Comparison of ENCODE assay signal across 29 cellular contexts in the genomic region with DNA sequence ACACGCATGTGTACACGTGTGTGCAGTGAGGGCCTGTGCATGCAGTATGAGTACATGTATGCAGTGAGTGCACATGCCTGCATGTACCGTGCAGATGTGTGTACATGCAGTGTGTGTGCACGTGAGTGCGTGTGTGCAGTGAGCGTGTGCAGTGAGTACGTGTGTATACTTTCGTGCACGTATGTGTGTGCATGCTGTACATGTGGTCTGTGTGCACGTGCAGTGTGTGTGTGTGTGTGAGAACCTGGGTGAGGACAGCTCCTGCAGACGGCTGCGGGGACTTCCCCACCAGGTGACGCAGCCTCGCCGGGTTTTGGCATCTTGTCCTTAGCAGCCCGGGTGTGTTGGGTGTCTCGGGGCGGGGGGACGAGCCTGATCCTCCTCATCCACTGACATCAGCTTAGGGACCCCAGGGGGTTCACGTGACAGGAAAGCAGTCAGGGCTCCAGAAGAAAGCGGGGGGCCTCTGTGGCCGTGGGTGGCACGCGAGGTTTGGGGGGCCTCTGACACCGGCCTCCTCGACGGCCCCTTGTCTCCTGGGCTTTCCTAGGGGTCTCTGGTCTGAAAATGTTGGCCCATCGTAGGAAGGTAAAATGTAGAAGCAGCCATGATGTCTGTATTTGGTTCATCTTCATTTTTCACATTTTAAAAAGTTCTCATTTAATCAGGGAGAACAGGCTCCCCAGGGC.
DNase-seq lines count a peak whose midpoint lies in the region; ATAC-seq, FAIRE-seq and TF ChIP-seq lines count a peak whose summit lies in the region.
"Had no signal": no experiment of that assay in that cellular context is flagged by ENCODE, and none has a peak within 500 bp of the region (broad histone marks: within the 10 kb centered on the region; RNA-seq: fewer than 3 reads in every experiment).

No MANE protein-coding gene starts in this region.

- DNase-seq in activated T-cell treated with anti-CD3 and anti-CD28 coated beads, Interleukin-2, amount 50 U/mL, for 24 hours = peak; percentile 22
- DNase-seq in activated T-cell treated with anti-CD3 and anti-CD28 coated beads, Interleukin-2, amount 50 U/mL, for 4 hours = no peak
- DNase-seq in K562 (ENCODE audit: extremely low read depth in 1 of 4, low spot score in 3 of 4) (no peak), nephron progenitor cell (no peak), testis (peak; percentile 13)
- DNase-seq in activated naive CD8-positive, alpha-beta T cell treated with anti-CD3 and anti-CD28 coated beads for 36 hours = no peak
- DNase-seq: activated naive CD8-positive, alpha-beta T cell treated with anti-CD3 and anti-CD28 coated beads, Interleukin-2, amount 10 ng/mL, durations not matched to agents 7 days and 5 days; AML-193; caudate nucleus; CD8-positive, alpha-beta memory T cell; DMS 273 treated with DMSO at 0.1 percent for 48 hours; foreskin keratinocyte; heart right ventricle; NCI-H1092; NCI-H187 treated with DMSO at 0.1 percent for 48 hours; NCI-H524; occipital lobe; SHP77 treated with DMSO at 0.1 percent for 48 hours; stimulated activated CD4-positive, alpha-beta T cell treated with anti-CD3 and anti-CD28 coated beads, Interleukin-12 subunit alpha, Interleukin-12 subunit beta, amount 100 ng/mL, for 4 hours; stimulated activated CD4-positive, alpha-beta T cell treated with anti-CD3 and anti-CD28 coated beads, Interleukin-4, amount 100 ng/mL, for 1 hour; T-helper 9 cell had no signal

- no peaks in the 10 kb centered on the region for H3K27me3 ChIP-seq in K562 (ENCODE audit: control insufficient read depth in 2 of 2, insufficient read depth in 2 of 2, low read length in 2 of 2)
- no peaks in the 10 kb centered on the region for H3K27me3 ChIP-seq in testis
- H3K27me3 ChIP-seq: ascending aorta, esophagus muscularis mucosa, foreskin keratinocyte, heart right ventricle, vagina had no signal

- CTCF ChIA-PET in K562 (lab: Yijun Ruan, JAX; ENCODE audit: low intra/inter-chr PET ratio) = no interaction called here

- TF ChIP-seq POLR2A in K562 (conservative IDR thresholded peaks at IDR 0.05) (no peak), testis (IDR thresholded peaks at IDR 0.05) (no peak)

- TF ChIP-seq RAD21 in K562 (CRISPR knock-in tag; conservative IDR thresholded peaks at IDR 0.05 in 1 of 2, IDR thresholded peaks at IDR 0.05 in 1 of 2) = no peak

- peaks cover 6% of the 10 kb centered on the region for H3K4me1 Mint-ChIP-seq in activated T-cell treated with anti-CD3 and anti-CD28 coated beads, Interleukin-2, amount 50 U/mL, for 24 hours (ENCODE audit: low read depth)
- H3K4me1 Mint-ChIP-seq in activated T-cell treated with anti-CD3 and anti-CD28 coated beads, Interleukin-2, amount 50 U/mL, for 4 hours (ENCODE audit: low read depth) = peaks cover 4% of the 10 kb centered on the region
- peaks cover 10% of the 10 kb centered on the region for H3K4me1 Mint-ChIP-seq in nephron progenitor cell
- peaks cover 3% of the 10 kb centered on the region for H3K4me1 Mint-ChIP-seq in activated naive CD8-positive, alpha-beta T cell treated with anti-CD3 and anti-CD28 coated beads for 36 hours

- H3K4me2 ChIP-seq in K562 (ENCODE audit: insufficient read depth, low read length) = no peak overlapping the region

- no peak overlapping the region; the same call in 2 of the 3 replicates for H3K27ac ChIP-seq in K562 (ENCODE audit: extremely low read depth, low read depth, low read length)
- no peak overlapping the region for H3K27ac ChIP-seq in testis
- H3K27ac ChIP-seq: ascending aorta, esophagus muscularis mucosa, foreskin keratinocyte, heart right ventricle, vagina had no signal

- intact Hi-C loops in K562 (cut with micrococcal nuclease) = no loop called here
- intact Hi-C loops in testis (cut with DNase I; ENCODE audit: low total_unique reads) = no loop called here

- H2AFZ ChIP-seq in K562 (ENCODE audit: low read depth, low read length) = no peak overlapping the region

- no peak for ATAC-seq in activated T-cell treated with anti-CD3 and anti-CD28 coated beads, Interleukin-2, amount 50 U/mL, for 4 hours
- ATAC-seq in K562 = no peak
- no peak for ATAC-seq in GM18519 (IDR thresholded peaks at IDR 0.05; ENCODE audit: low FRiP score, unreplicated experiment)
- ATAC-seq in HG02571 (IDR thresholded peaks at IDR 0.05; ENCODE audit: unreplicated experiment) = no peak
- ATAC-seq: foreskin keratinocyte, heart right ventricle had no signal

- no peaks in the 10 kb centered on the region for H3K9me1 ChIP-seq in K562 (ENCODE audit: control insufficient read depth, insufficient read depth, low read length)

- H3K27me3 Mint-ChIP-seq in activated T-cell treated with anti-CD3 and anti-CD28 coated beads, Interleukin-2, amount 50 U/mL, for 24 hours = no peaks in the 10 kb centered on the region
- no peaks in the 10 kb centered on the region for H3K27me3 Mint-ChIP-seq in activated T-cell treated with anti-CD3 and anti-CD28 coated beads, Interleukin-2, amount 50 U/mL, for 4 hours (ENCODE audit: low read depth)
- peaks cover 10% of the 10 kb centered on the region for H3K27me3 Mint-ChIP-seq in nephron progenitor cell (ENCODE audit: low read depth, poor library complexity)
- H3K27me3 Mint-ChIP-seq in activated naive CD8-positive, alpha-beta T cell treated with anti-CD3 and anti-CD28 coated beads for 36 hours = no peaks in the 10 kb centered on the region
- H3K27me3 Mint-ChIP-seq: activated B cell treated with CpG ODN at 0.5 μM for 24 hours; activated naive CD8-positive, alpha-beta T cell treated with anti-CD3 and anti-CD28 coated beads, Interleukin-2, amount 10 ng/mL, durations not matched to agents 7 days and 5 days; CD8-positive, alpha-beta memory T cell; dendritic cell treated with granulocyte-macrophage colony-stimulating factor and Interleukin-4, amounts not matched to agents 40 ng/mL and 50 ng/mL, for 4 days had no signal

- no peak overlapping the region for H3K27ac Mint-ChIP-seq in activated T-cell treated with anti-CD3 and anti-CD28 coated beads, Interleukin-2, amount 50 U/mL, for 24 hours
- peak overlapping the region; percentile 79 for H3K27ac Mint-ChIP-seq in nephron progenitor cell
- H3K27ac Mint-ChIP-seq in activated naive CD8-positive, alpha-beta T cell treated with anti-CD3 and anti-CD28 coated beads for 36 hours = no peak overlapping the region
- H3K27ac Mint-ChIP-seq: activated B cell treated with CpG ODN at 0.5 μM for 24 hours; activated naive CD8-positive, alpha-beta T cell treated with anti-CD3 and anti-CD28 coated beads, Interleukin-2, amount 10 ng/mL, durations not matched to agents 7 days and 5 days; activated T-helper 2 cell treated with anti-CD3 and anti-CD28 coated beads, Interferon-gamma antibody, Interleukin-2, Interleukin-4, amounts not matched to agents 10 μg/mL and 5 μg/mL and 100 μg/mL, durations not matched to agents 14 hours and 24 hours and 36 hours; dendritic cell treated with granulocyte-macrophage colony-stimulating factor and Interleukin-4, amounts not matched to agents 40 ng/mL and 50 ng/mL, for 4 days had no signal

- H3K4me1 ChIP-seq in K562 (replicated peaks in 1 of 2; ENCODE audit: control insufficient read depth in 2 of 2, insufficient read depth in 2 of 2, low read length in 2 of 2) = peaks cover 0 to 22% of the 10 kb centered on the region in 2 experiments; a peak in 1 of 5 replicates
- H3K4me1 ChIP-seq in testis = peaks cover 9% of the 10 kb centered on the region
- H3K4me1 ChIP-seq: foreskin keratinocyte had no signal

- TF ChIP-seq CTCF in K562 (IDR thresholded peaks at IDR 0.05 in 2 of 3, conservative IDR thresholded peaks at IDR 0.05 in 1 of 3; ENCODE audit: insufficient read depth in 2 of 3, low read depth in 1 of 3, low read length in 3 of 3) (no peak), nephron progenitor cell (IDR thresholded peaks at IDR 0.05) (no peak), testis (IDR thresholded peaks at IDR 0.05) (no peak)

- H3K9ac ChIP-seq in K562 (ENCODE audit: insufficient read depth in 1 of 2, low read depth in 2 of 2, low read length in 2 of 2) = no peak overlapping the region

- no peaks in the 10 kb centered on the region for H4K20me1 ChIP-seq in K562 (replicated peaks; ENCODE audit: control insufficient read depth, insufficient read depth, low read length)

- peaks cover 33% of the 10 kb centered on the region for H3K36me3 Mint-ChIP-seq in activated T-cell treated with anti-CD3 and anti-CD28 coated beads, Interleukin-2, amount 50 U/mL, for 24 hours (ENCODE audit: low read depth)
- peaks cover 16% of the 10 kb centered on the region for H3K36me3 Mint-ChIP-seq in activated T-cell treated with anti-CD3 and anti-CD28 coated beads, Interleukin-2, amount 50 U/mL, for 4 hours (ENCODE audit: insufficient read depth)
- peaks cover 34% of the 10 kb centered on the region for H3K36me3 Mint-ChIP-seq in nephron progenitor cell (ENCODE audit: low read depth)
- peaks cover 22% of the 10 kb centered on the region for H3K36me3 Mint-ChIP-seq in activated naive CD8-positive, alpha-beta T cell treated with anti-CD3 and anti-CD28 coated beads for 36 hours

- 95% methylated on average over 24 of the region's 28 CpGs for WGBS in K562 (ENCODE audit: insufficient coverage, low coverage, missing lambda C conversion rate)
- WGBS in testis, 2 donors = 92 to 93% methylated on average over 17 to 28 of the region's 28 CpGs

- H3K79me2 ChIP-seq in K562 (ENCODE audit: control insufficient read depth, insufficient read depth, low read length) = no peaks in the 10 kb centered on the region

- no peak overlapping the region for H3K4me3 Mint-ChIP-seq in activated T-cell treated with anti-CD3 and anti-CD28 coated beads, Interleukin-2, amount 50 U/mL, for 24 hours
- no peak overlapping the region for H3K4me3 Mint-ChIP-seq in activated T-cell treated with anti-CD3 and anti-CD28 coated beads, Interleukin-2, amount 50 U/mL, for 4 hours
- no peak overlapping the region for H3K4me3 Mint-ChIP-seq in nephron progenitor cell
- no peak overlapping the region for H3K4me3 Mint-ChIP-seq in activated naive CD8-positive, alpha-beta T cell treated with anti-CD3 and anti-CD28 coated beads for 36 hours
- H3K4me3 Mint-ChIP-seq: activated B cell treated with CpG ODN at 0.5 μM for 24 hours; activated naive CD8-positive, alpha-beta T cell treated with anti-CD3 and anti-CD28 coated beads, Interleukin-2, amount 10 ng/mL, durations not matched to agents 7 days and 5 days; CD8-positive, alpha-beta memory T cell; dendritic cell treated with granulocyte-macrophage colony-stimulating factor and Interleukin-4, amounts not matched to agents 40 ng/mL and 50 ng/mL, for 4 days had no signal

- H3K36me3 ChIP-seq in K562 (ENCODE audit: control insufficient read depth, insufficient read depth, low read length) (peaks cover 6% of the 10 kb centered on the region; the same call in 2 of the 3 replicates), testis (ENCODE audit: low read depth, missing control alignments) (no peaks in the 10 kb centered on the region)
- H3K36me3 ChIP-seq: ascending aorta, vagina had no signal

- TF ChIP-seq EP300 in K562 (IDR thresholded peaks at IDR 0.05; ENCODE audit: low read length) = no peak

- POLR2A ChIA-PET in K562 (lab: Yijun Ruan, JAX) = interaction anchor here (0.8 kb wide), 1 partner anchor 51 kb away, joined by 3 read pairs; no protein-coding TSS in a partner anchor

- H3K9me3 ChIP-seq in K562 (replicated peaks; ENCODE audit: control insufficient read depth, insufficient read depth, low read depth, low read length) (peaks cover 4% of the 10 kb centered on the region), testis (no peaks in the 10 kb centered on the region)

- no peak for FAIRE-seq in K562 (lab: Jason Lieb, UNC)

- peaks cover 9% of the 10 kb centered on the region for H3K9me3 Mint-ChIP-seq in activated T-cell treated with anti-CD3 and anti-CD28 coated beads, Interleukin-2, amount 50 U/mL, for 24 hours
- H3K9me3 Mint-ChIP-seq in activated T-cell treated with anti-CD3 and anti-CD28 coated beads, Interleukin-2, amount 50 U/mL, for 4 hours = peaks cover 9% of the 10 kb centered on the region
- H3K9me3 Mint-ChIP-seq in nephron progenitor cell = peaks cover 21% of the 10 kb centered on the region
- peaks cover 8% of the 10 kb centered on the region for H3K9me3 Mint-ChIP-seq in activated naive CD8-positive, alpha-beta T cell treated with anti-CD3 and anti-CD28 coated beads for 36 hours
- H3K9me3 Mint-ChIP-seq: dendritic cell treated with granulocyte-macrophage colony-stimulating factor and Interleukin-4, amounts not matched to agents 40 ng/mL and 50 ng/mL, for 4 days had no signal

- in situ Hi-C loops in K562 (cut with MboI) = no loop called here

- H3K4me3 ChIP-seq in K562 (no peak overlapping the region), testis (no peak overlapping the region)
- H3K4me3 ChIP-seq: ascending aorta, esophagus muscularis mucosa, heart right ventricle, vagina had no signal

- no TSS peak for BruUV-seq in K562 (replicated peaks; lab: Mats Ljungman, UMichigan)

Comparison
In these comparisons a context has a peak if more than half of its experiments do, and no peak if none do; other contexts are left out.
1. DNase-seq: peak in activated T-cell treated with anti-CD3 and anti-CD28 coated beads, Interleukin-2, amount 50 U/mL, for 24 hours (single experiment) and testis (single experiment); none in activated T-cell treated with anti-CD3 and anti-CD28 coated beads, Interleukin-2, amount 50 U/mL, for 4 hours (single experiment), K562 (0 of 4), nephron progenitor cell (single experiment) and activated naive CD8-positive, alpha-beta T cell treated with anti-CD3 and anti-CD28 coated beads for 36 hours (single experiment).